8 cellular contexts compared by ENCODE assay signal in genomic region chr1:94025383-94026340, GRCh38.
DNase-seq lines count a peak whose midpoint lies in the region; ATAC-seq and TF ChIP-seq lines count a peak whose summit lies in the region.

No MANE protein-coding gene starts in this region.

- POLR2A ChIA-PET in activated CD8-positive, alpha-beta T cell treated with anti-CD3 and anti-CD28 coated beads for 36 hours (lab: Charles Lee): interaction anchor here (0.6 kb wide), 1 partner anchor 219 kb away, joined by 3 read pairs; no protein-coding TSS in a partner anchor
- POLR2A ChIA-PET in activated CD8-positive, alpha-beta T cell treated with anti-CD3 and anti-CD28 coated beads, Interleukin-2, amount 10 ng/mL, durations not matched to agents 7 days and 5 days (lab: Charles Lee): no interaction called here

- no peak overlapping the region for H3K4me3 Mint-ChIP-seq in activated CD8-positive, alpha-beta T cell treated with anti-CD3 and anti-CD28 coated beads for 36 hours
- no peak overlapping the region for H3K4me3 Mint-ChIP-seq in activated CD8-positive, alpha-beta T cell treated with anti-CD3 and anti-CD28 coated beads, Interleukin-2, amount 10 ng/mL, durations not matched to agents 7 days and 5 days
- H3K4me3 Mint-ChIP-seq in progenitor cell of endocrine pancreas (ENCODE audit: low read depth): no peak overlapping the region

- no peaks in the 10 kb centered on the region for H3K27me3 Mint-ChIP-seq in activated CD8-positive, alpha-beta T cell treated with anti-CD3 and anti-CD28 coated beads for 36 hours
- peaks cover 15% of the 10 kb centered on the region for H3K27me3 Mint-ChIP-seq in activated CD8-positive, alpha-beta T cell treated with anti-CD3 and anti-CD28 coated beads, Interleukin-2, amount 10 ng/mL, durations not matched to agents 7 days and 5 days (ENCODE audit: low read depth)
- peaks cover 19% of the 10 kb centered on the region for H3K27me3 Mint-ChIP-seq in progenitor cell of endocrine pancreas

- no peak overlapping the region for H3K27ac Mint-ChIP-seq in activated CD8-positive, alpha-beta T cell treated with anti-CD3 and anti-CD28 coated beads for 36 hours
- H3K27ac Mint-ChIP-seq in activated CD8-positive, alpha-beta T cell treated with anti-CD3 and anti-CD28 coated beads, Interleukin-2, amount 10 ng/mL, durations not matched to agents 7 days and 5 days: no peak overlapping the region
- H3K27ac Mint-ChIP-seq in progenitor cell of endocrine pancreas: no peak overlapping the region

- no peaks in the 10 kb centered on the region for H3K36me3 Mint-ChIP-seq in activated CD8-positive, alpha-beta T cell treated with anti-CD3 and anti-CD28 coated beads for 36 hours (ENCODE audit: low read depth)
- H3K36me3 Mint-ChIP-seq in activated CD8-positive, alpha-beta T cell treated with anti-CD3 and anti-CD28 coated beads, Interleukin-2, amount 10 ng/mL, durations not matched to agents 7 days and 5 days (ENCODE audit: low read depth): no peaks in the 10 kb centered on the region
- H3K36me3 Mint-ChIP-seq in progenitor cell of endocrine pancreas (ENCODE audit: insufficient read depth): no peaks in the 10 kb centered on the region

- TF ChIP-seq CTCF in activated CD8-positive, alpha-beta T cell treated with anti-CD3 and anti-CD28 coated beads for 36 hours (IDR thresholded peaks at IDR 0.05): peak; percentile 62
- TF ChIP-seq CTCF in progenitor cell of endocrine pancreas (IDR thresholded peaks at IDR 0.05; ENCODE audit: unreplicated experiment): peak; percentile 83

- no peaks in the 10 kb centered on the region for H3K4me1 Mint-ChIP-seq in activated CD8-positive, alpha-beta T cell treated with anti-CD3 and anti-CD28 coated beads for 36 hours (ENCODE audit: low read depth)
- no peaks in the 10 kb centered on the region for H3K4me1 Mint-ChIP-seq in activated CD8-positive, alpha-beta T cell treated with anti-CD3 and anti-CD28 coated beads, Interleukin-2, amount 10 ng/mL, durations not matched to agents 7 days and 5 days (ENCODE audit: low read depth)
- peaks cover 8% of the 10 kb centered on the region for H3K4me1 Mint-ChIP-seq in progenitor cell of endocrine pancreas (ENCODE audit: low read depth)

- CTCF ChIA-PET in activated CD8-positive, alpha-beta T cell treated with anti-CD3 and anti-CD28 coated beads for 36 hours (lab: Charles Lee): interaction anchor here (0.8 to 4.7 kb wide), 24 partner anchors 8 to 799 kb away, joined by 3 to 61 read pairs (median 4); partner anchors contain the start of gene DNTTIP2
- CTCF ChIA-PET in activated CD8-positive, alpha-beta T cell treated with anti-CD3 and anti-CD28 coated beads, Interleukin-2, amount 10 ng/mL, durations not matched to agents 7 days and 5 days (lab: Charles Lee): interaction anchor here (1.0 to 7.0 kb wide), 12 partner anchors 9 to 438 kb away, joined by 3 to 76 read pairs (median 4); no protein-coding TSS in a partner anchor

- no peak for ATAC-seq in activated CD8-positive, alpha-beta T cell treated with anti-CD3 and anti-CD28 coated beads for 36 hours
- no peak for ATAC-seq in activated CD8-positive, alpha-beta T cell treated with anti-CD3 and anti-CD28 coated beads, Interleukin-2, amount 10 ng/mL, durations not matched to agents 7 days and 5 days

- H3K9me3 Mint-ChIP-seq in activated CD8-positive, alpha-beta T cell treated with anti-CD3 and anti-CD28 coated beads for 36 hours: no peaks in the 10 kb centered on the region
- H3K9me3 Mint-ChIP-seq in activated CD8-positive, alpha-beta T cell treated with anti-CD3 and anti-CD28 coated beads, Interleukin-2, amount 10 ng/mL, durations not matched to agents 7 days and 5 days (ENCODE audit: insufficient read depth): no peaks in the 10 kb centered on the region
- H3K9me3 Mint-ChIP-seq in progenitor cell of endocrine pancreas (ENCODE audit: low read depth): no peaks in the 10 kb centered on the region

- intact Hi-C loops in activated CD8-positive, alpha-beta T cell treated with anti-CD3 and anti-CD28 coated beads for 36 hours (cut with micrococcal nuclease): no loop called here

- no peak for DNase-seq in activated CD8-positive, alpha-beta T cell treated with anti-CD3 and anti-CD28 coated beads for 36 hours
- DNase-seq in activated CD8-positive, alpha-beta T cell treated with anti-CD3 and anti-CD28 coated beads, Interleukin-2, amount 10 ng/mL, durations not matched to agents 7 days and 5 days: no peak
- DNase-seq in NCI-H1092 treated with DMSO at 0.1 percent for 48 hours (lab: John Stamatoyannopoulos, UW) (peak; percentile 50), SW480 (ENCODE audit: low spot score) (peak; percentile 60), foreskin melanocyte (peak; percentile 38), progenitor cell of endocrine pancreas (ENCODE audit: low spot score, unreplicated experiment) (no peak), activated gamma-delta T cell treated with Interleukin-2 at 50 U/mL for 16 hours (no peak), UCSD-AML1 (lab: John Stamatoyannopoulos, UW; ENCODE audit: unreplicated experiment) (no peak)

Comparison
In these comparisons a context has a peak if more than half of its experiments do, and no peak if none do; other contexts are left out.
1. DNase-seq: peak in NCI-H1092 treated with DMSO at 0.1 percent for 48 hours (single experiment), SW480 (single experiment) and foreskin melanocyte (single experiment); none in activated CD8-positive, alpha-beta T cell treated with anti-CD3 and anti-CD28 coated beads for 36 hours (single experiment), activated CD8-positive, alpha-beta T cell treated with anti-CD3 and anti-CD28 coated beads, Interleukin-2, amount 10 ng/mL, durations not matched to agents 7 days and 5 days (single experiment), progenitor cell of endocrine pancreas (single experiment), activated gamma-delta T cell treated with Interleukin-2 at 50 U/mL for 16 hours (single experiment) and UCSD-AML1 (single experiment).